1 cellular context compared by ENCODE assay signal in the genomic region with DNA sequence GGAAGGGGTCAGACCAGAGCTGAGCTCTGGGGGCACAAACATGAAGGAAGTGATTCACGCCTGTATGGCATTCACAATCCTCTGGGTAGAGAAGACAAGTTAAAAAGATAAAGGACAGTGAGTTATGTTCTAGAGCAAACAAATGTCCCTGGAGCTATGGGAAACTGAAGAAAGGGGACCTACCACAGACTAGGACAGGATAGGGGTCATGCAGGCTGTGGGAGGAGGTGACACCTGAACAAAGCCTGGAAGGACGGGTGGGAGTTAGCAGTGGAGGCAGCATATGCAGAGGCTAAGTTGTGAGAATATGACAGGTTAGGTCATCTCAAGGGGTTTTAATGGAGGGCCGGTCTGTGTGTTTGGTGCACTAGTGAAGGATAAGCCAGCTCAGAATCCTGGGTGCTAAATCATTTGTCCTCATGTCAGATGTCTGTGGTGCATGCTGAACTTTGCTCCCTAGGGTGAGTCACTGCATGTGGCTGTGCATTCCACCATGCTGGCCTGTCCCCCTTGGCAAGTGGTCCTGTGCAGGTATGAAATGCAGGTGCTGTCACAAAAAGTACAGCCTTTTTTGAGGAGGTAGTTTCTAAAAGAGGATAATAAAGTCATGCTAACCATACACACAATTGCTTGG.
A peak's percentile ranks its signal among the peaks of the same experiment; 100 is the strongest.
TF ChIP-seq lines count a peak whose summit lies in the region.

No MANE protein-coding gene starts in this region.

TF ChIP-seq in K562, 482 proteins besides CTCF, POLR2A, EP300 and RAD21 (continued from another document):
- TF ChIP-seq SRSF3 (IDR thresholded peaks at IDR 0.05; ENCODE audit: insufficient read depth, low read length) = no peak
- no peak for TF ChIP-seq PTTG1 (tag; IDR thresholded peaks at IDR 0.05; ENCODE audit: low read depth)
- TF ChIP-seq ZNF707 (CRISPR knock-in tag; conservative IDR thresholded peaks at IDR 0.05) = no peak
- peak; percentile 56 for TF ChIP-seq FOSL1 (tag; conservative IDR thresholded peaks at IDR 0.05)
- peak; percentile 34; the same call in 1 of the 2 replicates for TF ChIP-seq NR2C1 (IDR thresholded peaks at IDR 0.05)
- TF ChIP-seq NR2C1 (tag; IDR thresholded peaks at IDR 0.05) = peak; percentile 61
- TF ChIP-seq KLF10 (CRISPR knock-in tag; IDR thresholded peaks at IDR 0.05) = no peak
- TF ChIP-seq NR2C2 (CRISPR knock-in tag; IDR thresholded peaks at IDR 0.05) = no peak
- peak; percentile 39; the same call in 1 of the 2 replicates for TF ChIP-seq NR2C2 (tag; IDR thresholded peaks at IDR 0.05)
- TF ChIP-seq CXXC5 (CRISPR knock-in tag; IDR thresholded peaks at IDR 0.05) = no peak
- no peak for TF ChIP-seq ARID3B (CRISPR knock-in tag; IDR thresholded peaks at IDR 0.05; ENCODE audit: borderline replicate concordance)
- TF ChIP-seq, protein P1, sequence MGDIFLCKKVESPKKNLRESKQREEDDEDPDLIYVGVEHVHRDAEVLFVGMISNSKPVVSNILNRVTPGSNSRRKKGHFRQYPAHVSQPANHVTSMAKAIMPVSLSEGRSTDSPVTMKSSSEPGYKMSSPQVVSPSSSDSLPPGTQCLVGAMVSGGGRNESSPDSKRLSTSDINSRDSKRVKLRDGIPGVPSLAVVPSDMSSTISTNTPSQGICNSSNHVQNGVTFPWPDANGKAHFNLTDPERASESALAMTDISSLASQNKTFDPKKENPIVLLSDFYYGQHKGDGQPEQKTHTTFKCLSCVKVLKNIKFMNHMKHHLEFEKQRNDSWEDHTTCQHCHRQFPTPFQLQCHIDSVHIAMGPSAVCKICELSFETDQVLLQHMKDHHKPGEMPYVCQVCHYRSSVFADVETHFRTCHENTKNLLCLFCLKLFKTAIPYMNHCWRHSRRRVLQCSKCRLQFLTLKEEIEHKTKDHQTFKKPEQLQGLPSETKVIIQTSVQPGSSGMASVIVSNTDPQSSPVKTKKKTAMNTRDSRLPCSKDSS (IDR thresholded peaks at IDR 0.05; ENCODE audit: low read depth, partially characterized antibody) = no peak
- TF ChIP-seq ARHGAP35 (IDR thresholded peaks at IDR 0.05; ENCODE audit: partially characterized antibody) = no peak
- TF ChIP-seq, protein P2, sequence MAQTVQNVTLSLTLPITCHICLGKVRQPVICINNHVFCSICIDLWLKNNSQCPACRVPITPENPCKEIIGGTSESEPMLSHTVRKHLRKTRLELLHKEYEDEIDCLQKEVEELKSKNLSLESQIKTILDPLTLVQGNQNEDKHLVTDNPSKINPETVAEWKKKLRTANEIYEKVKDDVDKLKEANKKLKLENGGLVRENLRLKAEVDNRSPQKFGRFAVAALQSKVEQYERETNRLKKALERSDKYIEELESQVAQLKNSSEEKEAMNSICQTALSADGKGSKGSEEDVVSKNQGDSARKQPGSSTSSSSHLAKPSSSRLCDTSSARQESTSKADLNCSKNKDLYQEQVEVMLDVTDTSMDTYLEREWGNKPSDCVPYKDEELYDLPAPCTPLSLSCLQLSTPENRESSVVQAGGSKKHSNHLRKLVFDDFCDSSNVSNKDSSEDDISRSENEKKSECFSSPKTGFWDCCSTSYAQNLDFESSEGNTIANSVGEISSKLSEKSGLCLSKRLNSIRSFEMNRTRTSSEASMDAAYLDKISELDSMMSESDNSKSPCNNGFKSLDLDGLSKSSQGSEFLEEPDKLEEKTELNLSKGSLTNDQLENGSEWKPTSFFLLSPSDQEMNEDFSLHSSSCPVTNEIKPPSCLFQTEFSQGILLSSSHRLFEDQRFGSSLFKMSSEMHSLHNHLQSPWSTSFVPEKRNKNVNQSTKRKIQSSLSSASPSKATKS (CRISPR knock-in tag; IDR thresholded peaks at IDR 0.05) = no peak
